In the genomic region with DNA sequence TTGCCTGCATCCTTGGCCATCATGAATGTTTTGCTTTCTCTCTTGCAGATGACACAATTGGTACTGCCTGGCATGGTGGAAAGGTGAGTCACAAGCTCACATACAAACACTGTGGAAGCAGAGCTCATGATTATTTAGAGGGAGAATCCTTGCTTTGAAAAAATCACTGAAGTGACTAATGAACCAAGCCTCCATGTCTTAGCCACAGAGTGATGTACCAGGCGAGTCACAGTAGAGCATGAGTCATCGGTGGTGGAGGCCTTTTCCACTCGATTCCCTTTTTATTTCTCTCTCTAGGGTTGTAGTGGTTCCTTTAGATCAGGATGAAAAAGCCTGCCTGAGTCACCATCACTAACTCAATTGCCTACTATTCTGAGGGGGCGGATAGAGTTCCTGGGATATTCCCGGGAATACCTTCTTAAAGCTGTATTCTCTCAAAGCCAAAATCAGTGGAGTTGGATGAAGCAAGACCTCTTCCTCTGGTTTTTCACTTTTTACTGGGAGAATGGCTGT, we compare ENCODE assay signal across 9 cellular contexts. TPM values are rescaled to one million over a fixed set of nuclear protein-coding genes. Genes with fewer than 3 reads are reported as not detected.
DNase-seq lines count a peak whose midpoint lies in the region; ATAC-seq and TF ChIP-seq lines count a peak whose summit lies in the region.
"Had no signal": no experiment of that assay in that cellular context is flagged by ENCODE, and none has a peak within 500 bp of the region (broad histone marks: within the 10 kb centered on the region; RNA-seq: fewer than 3 reads in every experiment).

No MANE protein-coding gene starts in this region.

- H4K20me1 ChIP-seq in SK-N-SH (ENCODE audit: insufficient read depth) = no peaks in the 10 kb centered on the region

- CTCF ChIA-PET in SK-N-SH (lab: Yijun Ruan, JAX) = interaction anchor here (0.6 to 16.8 kb wide), 5 partner anchors 11 to 254 kb away, joined by 3 to 337 read pairs (median 4); no protein-coding TSS in a partner anchor
- CTCF ChIA-PET in CD8-positive, alpha-beta memory T cell (lab: Charles Lee) = no interaction called here

- peaks cover 10% of the 10 kb centered on the region for H3F3A ChIP-seq in SK-N-SH (replicated peaks; ENCODE audit: insufficient read depth)

- TF ChIP-seq CTCF in SK-N-SH (IDR thresholded peaks at IDR 0.05) = no peak
- no peak for TF ChIP-seq CTCF in cardiac fibroblast (IDR thresholded peaks at IDR 0.05; ENCODE audit: low read depth, low read length)
- TF ChIP-seq CTCF in nephron progenitor cell (IDR thresholded peaks at IDR 0.05) = no peak
- no peak for TF ChIP-seq CTCF in upper lobe of right lung (IDR thresholded peaks at IDR 0.05)

- intact Hi-C loops in upper lobe of right lung (cut with DNase I) = no loop called here

- peak overlapping the region; percentile 5 for H3K27ac Mint-ChIP-seq in nephron progenitor cell
- H3K27ac Mint-ChIP-seq in CD8-positive, alpha-beta memory T cell = no peak overlapping the region

- H3K9me3 Mint-ChIP-seq in nephron progenitor cell = no peaks in the 10 kb centered on the region
- no peaks in the 10 kb centered on the region for H3K9me3 Mint-ChIP-seq in CD8-positive, alpha-beta memory T cell

- H3K4me3 ChIP-seq in SK-N-SH (ENCODE audit: low read depth in 2 of 2, low read length in 1 of 2) (peak overlapping the region; percentile 17 to 45; a peak in 3 of 4 replicates), cardiac fibroblast (replicated peaks in 1 of 2; ENCODE audit: low read depth in 2 of 2, low read length in 2 of 2) (no peak overlapping the region), upper lobe of right lung (no peak overlapping the region)
- H3K4me3 ChIP-seq in CD8-positive, alpha-beta memory T cell (ENCODE audit: low read length) = no peak overlapping the region

- H3K36me3 ChIP-seq in SK-N-SH (replicated peaks in 1 of 2; ENCODE audit: control insufficient read depth in 1 of 2, insufficient read depth in 2 of 2, low read length in 1 of 2) (no peaks in the 10 kb centered on the region), upper lobe of right lung (no peaks in the 10 kb centered on the region)
- no peaks in the 10 kb centered on the region for H3K36me3 ChIP-seq in CD8-positive, alpha-beta memory T cell (ENCODE audit: insufficient read depth, low read length)

- peak in 1 of 2 experiments; percentile 68; a peak in 1 of 4 replicates for TF ChIP-seq EP300 in SK-N-SH (IDR thresholded peaks at IDR 0.05; ENCODE audit: borderline replicate concordance in 1 of 2, low read depth in 1 of 2, low read length in 1 of 2)

- ATAC-seq in upper lobe of right lung (peak; percentile 47), HG02970 (IDR thresholded peaks at IDR 0.05; ENCODE audit: low FRiP score, unreplicated experiment) (no peak)

- 1% methylated on average over 5 of the region's 5 CpGs for WGBS in SK-N-SH (ENCODE audit: low lambda C conversion rate)

- POLR2A ChIA-PET in SK-N-SH (lab: Yijun Ruan, JAX) = no interaction called here
- POLR2A ChIA-PET in CD8-positive, alpha-beta memory T cell (lab: Charles Lee) = no interaction called here

- DNase-seq in activated CD4-positive, alpha-beta T cell treated with anti-CD3 and anti-CD28 coated beads for 1 hour = peak; percentile 17
- no peak for DNase-seq in activated CD4-positive, alpha-beta T cell treated with anti-CD3 and anti-CD28 coated beads, Interleukin-2, amount 50 U/mL, for 1 hour
- DNase-seq in SK-N-SH (no peak), cardiac fibroblast (ENCODE audit: low read depth in 2 of 2) (peak; percentile 94 to 99), nephron progenitor cell (no peak), upper lobe of right lung (no peak)
- DNase-seq in CD8-positive, alpha-beta memory T cell = no peak

- H3K36me3 Mint-ChIP-seq in nephron progenitor cell (ENCODE audit: low read depth) = peaks cover 28% of the 10 kb centered on the region
- peaks cover 0 to 17% (median 2%) of the 10 kb centered on the region in 3 donors for H3K36me3 Mint-ChIP-seq in CD8-positive, alpha-beta memory T cell

- H3K79me2 ChIP-seq in SK-N-SH (ENCODE audit: insufficient read depth) = no peaks in the 10 kb centered on the region

- TF ChIP-seq RAD21 in SK-N-SH (IDR thresholded peaks at IDR 0.05; ENCODE audit: low read length) = no peak

- H3K27ac ChIP-seq in SK-N-SH (ENCODE audit: low read depth in 2 of 2, low read length in 1 of 2) (peak overlapping the region in 1 of 2 experiments; percentile 87; a peak in 2 of 4 replicates), upper lobe of right lung (no peak overlapping the region)
- H3K27ac ChIP-seq in CD8-positive, alpha-beta memory T cell (ENCODE audit: low read depth, low read length) = no peak overlapping the region

- H3K4me1 Mint-ChIP-seq in nephron progenitor cell = peaks cover 9% of the 10 kb centered on the region
- no peaks in the 10 kb centered on the region for H3K4me1 Mint-ChIP-seq in CD8-positive, alpha-beta memory T cell

- H2AFZ ChIP-seq in SK-N-SH (ENCODE audit: low read depth) = peak overlapping the region; percentile 49; the same call in 1 of the 2 replicates

- no peaks in the 10 kb centered on the region for H3K27me3 ChIP-seq in SK-N-SH (ENCODE audit: insufficient read depth)
- H3K27me3 ChIP-seq in upper lobe of right lung = no peaks in the 10 kb centered on the region
- H3K27me3 ChIP-seq in CD8-positive, alpha-beta memory T cell (ENCODE audit: insufficient read depth, low read length, poor library complexity, severe bottlenecking) = no peaks in the 10 kb centered on the region

- H3K27me3 Mint-ChIP-seq in nephron progenitor cell (ENCODE audit: low read depth, poor library complexity) = no peaks in the 10 kb centered on the region
- H3K27me3 Mint-ChIP-seq in CD8-positive, alpha-beta memory T cell = no peaks in the 10 kb centered on the region

- H3K4me1 ChIP-seq in SK-N-SH (ENCODE audit: control insufficient read depth in 1 of 2, insufficient read depth in 2 of 2, low read depth in 1 of 2, low read length in 1 of 2) (peaks cover 5 to 9% of the 10 kb centered on the region in 2 experiments; a peak in 3 of 4 replicates), upper lobe of right lung (no peaks in the 10 kb centered on the region)
- H3K4me1 ChIP-seq in CD8-positive, alpha-beta memory T cell (ENCODE audit: insufficient read depth, low read length) = no peaks in the 10 kb centered on the region
- H3K4me1 ChIP-seq: Caco-2 had no signal

- H3K4me3 Mint-ChIP-seq in nephron progenitor cell = no peak overlapping the region
- no peak overlapping the region for H3K4me3 Mint-ChIP-seq in CD8-positive, alpha-beta memory T cell

- no peaks in the 10 kb centered on the region for H3K9me3 ChIP-seq in SK-N-SH
- no peaks in the 10 kb centered on the region for H3K9me3 ChIP-seq in upper lobe of right lung
- H3K9me3 ChIP-seq in CD8-positive, alpha-beta memory T cell (ENCODE audit: low read length) = no peaks in the 10 kb centered on the region
- H3K9me3 ChIP-seq: Caco-2 had no signal

- H3K9me2 ChIP-seq in SK-N-SH = no peaks in the 10 kb centered on the region

- peak overlapping the region; percentile 54; the same call in 1 of the 2 replicates for H3K9ac ChIP-seq in SK-N-SH

- peak overlapping the region; percentile 53 for H3K4me2 ChIP-seq in SK-N-SH

TF ChIP-seq in SK-N-SH, 30 proteins besides CTCF, POLR2A, EP300 and RAD21 (continues in another document):
- TF ChIP-seq, protein P1, sequence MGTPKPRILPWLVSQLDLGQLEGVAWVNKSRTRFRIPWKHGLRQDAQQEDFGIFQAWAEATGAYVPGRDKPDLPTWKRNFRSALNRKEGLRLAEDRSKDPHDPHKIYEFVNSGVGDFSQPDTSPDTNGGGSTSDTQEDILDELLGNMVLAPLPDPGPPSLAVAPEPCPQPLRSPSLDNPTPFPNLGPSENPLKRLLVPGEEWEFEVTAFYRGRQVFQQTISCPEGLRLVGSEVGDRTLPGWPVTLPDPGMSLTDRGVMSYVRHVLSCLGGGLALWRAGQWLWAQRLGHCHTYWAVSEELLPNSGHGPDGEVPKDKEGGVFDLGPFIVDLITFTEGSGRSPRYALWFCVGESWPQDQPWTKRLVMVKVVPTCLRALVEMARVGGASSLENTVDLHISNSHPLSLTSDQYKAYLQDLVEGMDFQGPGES (IDR thresholded peaks at IDR 0.05; ENCODE audit: low read depth, low read length) = no peak
- 0 out of 2 replicates have a peak, but pooled peaks have one; percentile 35 for TF ChIP-seq FOXM1 (IDR thresholded peaks at IDR 0.05; ENCODE audit: low read depth)
- TF ChIP-seq YY1 (IDR thresholded peaks at IDR 0.05; ENCODE audit: low read depth) = peak; percentile 79; the same call in 1 of the 2 replicates
- TF ChIP-seq, protein P2, sequence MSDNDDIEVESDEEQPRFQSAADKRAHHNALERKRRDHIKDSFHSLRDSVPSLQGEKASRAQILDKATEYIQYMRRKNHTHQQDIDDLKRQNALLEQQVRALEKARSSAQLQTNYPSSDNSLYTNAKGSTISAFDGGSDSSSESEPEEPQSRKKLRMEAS (IDR thresholded peaks at IDR 0.05; ENCODE audit: low read depth) = peak; percentile 71; the same call in 1 of the 2 replicates
- TF ChIP-seq SIN3A (IDR thresholded peaks at IDR 0.05; ENCODE audit: borderline replicate concordance, low read depth, low read length) = peak; percentile 65; the same call in 1 of the 2 replicates
- peak; percentile 78; the same call in 1 of the 2 replicates for TF ChIP-seq RXRA (IDR thresholded peaks at IDR 0.05; ENCODE audit: borderline replicate concordance, low read depth)
- TF ChIP-seq TCF12 (IDR thresholded peaks at IDR 0.05) = peak; percentile 81
- peak; percentile 99 for TF ChIP-seq FOSL2 (IDR thresholded peaks at IDR 0.05; ENCODE audit: borderline replicate concordance, low read depth)
- TF ChIP-seq ELF1 (IDR thresholded peaks at IDR 0.05) = no peak; the same call in 1 of the 2 replicates
- no peak for TF ChIP-seq MXI1 (IDR thresholded peaks at IDR 0.05; ENCODE audit: low read depth, low read length)

RNA-seq across cellular contexts. Expression of a gene that starts 49.6 kb away (rescaled TPM):
- polyA plus RNA-seq in SK-N-SH (2012; rRNA removed) = 27.0 and 34.2 TPM in 2 replicates
- polyA plus RNA-seq in SK-N-SH (2012; cell fraction: cytosol; rRNA removed) = 31.6 and 37.2 TPM in 2 replicates
- polyA plus RNA-seq in SK-N-SH (2012; cell fraction: nucleus; rRNA removed) = 27.6 and 30.8 TPM in 2 replicates
- 27.7 TPM for total RNA-seq in upper lobe of right lung
- 10 to 100 TPM; 51.1 to 51.5 TPM for total RNA-seq in CD8-positive, alpha-beta memory T cell
- 38.3 TPM for polyA plus RNA-seq in CD8-positive, alpha-beta memory T cell

Comparison
In these comparisons a context has a peak if more than half of its experiments do, and no peak if none do; other contexts are left out.
1. DNase-seq: peak in activated CD4-positive, alpha-beta T cell treated with anti-CD3 and anti-CD28 coated beads for 1 hour (single experiment) and cardiac fibroblast (2 of 2); none in activated CD4-positive, alpha-beta T cell treated with anti-CD3 and anti-CD28 coated beads, Interleukin-2, amount 50 U/mL, for 1 hour (single experiment), SK-N-SH (single experiment), nephron progenitor cell (single experiment), upper lobe of right lung (single experiment) and CD8-positive, alpha-beta memory T cell (0 of 5).
2. H3K4me3 ChIP-seq: peak in SK-N-SH (2 of 2); none in cardiac fibroblast (0 of 2), upper lobe of right lung (single experiment) and CD8-positive, alpha-beta memory T cell (single experiment).